10 cellular contexts compared by ENCODE assay signal in the genomic region with DNA sequence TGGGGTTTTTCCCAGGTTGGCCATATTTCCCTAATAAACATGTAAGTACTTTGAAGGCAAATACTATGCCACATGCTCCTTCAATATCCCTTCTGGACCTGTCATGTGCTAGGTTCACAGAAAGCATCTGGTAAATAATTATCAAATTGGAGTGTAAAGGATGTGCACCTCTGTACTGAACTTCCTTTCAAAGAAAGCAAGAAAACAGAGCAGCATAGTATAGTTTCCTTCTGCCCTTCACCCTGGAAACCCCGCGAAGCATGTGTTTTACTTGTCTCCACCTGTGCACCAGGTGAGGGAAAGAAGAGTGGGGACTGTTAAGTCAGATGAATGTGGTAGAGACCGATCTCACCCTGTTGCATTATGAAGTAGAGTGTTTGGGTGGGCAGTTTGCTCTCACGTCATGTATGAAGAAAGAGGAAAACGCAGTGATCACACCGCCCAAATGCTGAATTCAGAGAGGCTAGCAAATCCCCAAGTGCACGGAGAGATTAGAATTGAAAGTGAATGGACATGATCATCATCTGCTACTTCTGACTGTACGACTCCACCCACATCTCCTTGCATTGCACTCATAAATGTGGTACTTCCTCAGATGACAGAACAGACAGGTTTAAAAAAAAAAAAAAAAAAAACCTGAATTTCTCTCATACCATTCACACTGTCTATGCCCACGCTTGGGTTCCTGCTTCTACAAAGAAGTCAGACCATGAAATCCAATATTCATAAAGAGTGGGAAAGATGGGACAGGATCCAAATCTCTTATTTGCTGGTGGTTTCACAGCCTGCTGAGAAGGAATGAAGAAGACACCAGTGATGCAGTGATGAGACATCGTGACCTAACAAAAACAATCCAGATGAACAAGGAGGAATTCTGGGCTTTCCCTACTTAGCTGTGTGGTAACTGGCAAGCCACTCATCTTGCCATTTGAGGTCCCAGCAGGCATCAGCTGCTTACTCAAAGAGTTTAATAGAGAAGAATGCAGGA.
DNase-seq lines count a peak whose midpoint lies in the region; ATAC-seq and TF ChIP-seq lines count a peak whose summit lies in the region.
"Had no signal": no experiment of that assay in that cellular context is flagged by ENCODE, and none has a peak within 500 bp of the region (broad histone marks: within the 10 kb centered on the region; RNA-seq: fewer than 3 reads in every experiment).

No MANE protein-coding gene starts in this region.

- H3K4me3 Mint-ChIP-seq in activated T-cell treated with anti-CD3 and anti-CD28 coated beads, Interleukin-2, amount 50 U/mL, for 4 hours = no peak overlapping the region
- peak overlapping the region; percentile 55 for H3K4me3 Mint-ChIP-seq in activated CD8-positive, alpha-beta T cell treated with anti-CD3 and anti-CD28 coated beads for 36 hours
- peak overlapping the region; percentile 58 for H3K4me3 Mint-ChIP-seq in stimulated activated naive CD8-positive, alpha-beta T cell treated with anti-CD3 and anti-CD28 coated beads, Interleukin-15, Interleukin-2, amounts not matched to agents 100 ng/mL and 50 ng/mL, for 24 hours
- H3K4me3 Mint-ChIP-seq: endodermal cell had no signal

- H3K36me3 Mint-ChIP-seq in activated T-cell treated with anti-CD3 and anti-CD28 coated beads, Interleukin-2, amount 50 U/mL, for 4 hours (ENCODE audit: insufficient read depth) = no peaks in the 10 kb centered on the region
- H3K36me3 Mint-ChIP-seq in activated CD8-positive, alpha-beta T cell treated with anti-CD3 and anti-CD28 coated beads for 36 hours (ENCODE audit: low read depth) = no peaks in the 10 kb centered on the region
- no peaks in the 10 kb centered on the region for H3K36me3 Mint-ChIP-seq in stimulated activated naive CD8-positive, alpha-beta T cell treated with anti-CD3 and anti-CD28 coated beads, Interleukin-15, Interleukin-2, amounts not matched to agents 100 ng/mL and 50 ng/mL, for 24 hours (ENCODE audit: low read depth)

- no peak for TF ChIP-seq CTCF in activated CD8-positive, alpha-beta T cell treated with anti-CD3 and anti-CD28 coated beads for 36 hours (IDR thresholded peaks at IDR 0.05)

- peaks cover 4% of the 10 kb centered on the region for H3K4me1 Mint-ChIP-seq in activated T-cell treated with anti-CD3 and anti-CD28 coated beads, Interleukin-2, amount 50 U/mL, for 4 hours (ENCODE audit: low read depth)
- peaks cover 12% of the 10 kb centered on the region for H3K4me1 Mint-ChIP-seq in activated CD8-positive, alpha-beta T cell treated with anti-CD3 and anti-CD28 coated beads for 36 hours (ENCODE audit: low read depth)
- peaks cover 14% of the 10 kb centered on the region for H3K4me1 Mint-ChIP-seq in stimulated activated naive CD8-positive, alpha-beta T cell treated with anti-CD3 and anti-CD28 coated beads, Interleukin-15, Interleukin-2, amounts not matched to agents 100 ng/mL and 50 ng/mL, for 24 hours (ENCODE audit: low read depth)
- H3K4me1 Mint-ChIP-seq: endodermal cell had no signal

- CTCF ChIA-PET in activated CD8-positive, alpha-beta T cell treated with anti-CD3 and anti-CD28 coated beads for 36 hours (lab: Charles Lee) = no interaction called here

- H3K9me3 Mint-ChIP-seq in activated T-cell treated with anti-CD3 and anti-CD28 coated beads, Interleukin-2, amount 50 U/mL, for 4 hours = no peaks in the 10 kb centered on the region
- no peaks in the 10 kb centered on the region for H3K9me3 Mint-ChIP-seq in activated CD8-positive, alpha-beta T cell treated with anti-CD3 and anti-CD28 coated beads for 36 hours
- no peaks in the 10 kb centered on the region for H3K9me3 Mint-ChIP-seq in stimulated activated naive CD8-positive, alpha-beta T cell treated with anti-CD3 and anti-CD28 coated beads, Interleukin-15, Interleukin-2, amounts not matched to agents 100 ng/mL and 50 ng/mL, for 24 hours
- H3K9me3 Mint-ChIP-seq: endodermal cell had no signal

- no peak overlapping the region for H3K27ac Mint-ChIP-seq in activated CD8-positive, alpha-beta T cell treated with anti-CD3 and anti-CD28 coated beads for 36 hours
- no peak overlapping the region for H3K27ac Mint-ChIP-seq in stimulated activated naive CD8-positive, alpha-beta T cell treated with anti-CD3 and anti-CD28 coated beads, Interleukin-15, Interleukin-2, amounts not matched to agents 100 ng/mL and 50 ng/mL, for 24 hours
- H3K27ac Mint-ChIP-seq: endodermal cell had no signal

- H3K27me3 Mint-ChIP-seq in activated T-cell treated with anti-CD3 and anti-CD28 coated beads, Interleukin-2, amount 50 U/mL, for 4 hours (ENCODE audit: low read depth) = peaks cover 5% of the 10 kb centered on the region
- no peaks in the 10 kb centered on the region for H3K27me3 Mint-ChIP-seq in activated CD8-positive, alpha-beta T cell treated with anti-CD3 and anti-CD28 coated beads for 36 hours
- no peaks in the 10 kb centered on the region for H3K27me3 Mint-ChIP-seq in stimulated activated naive CD8-positive, alpha-beta T cell treated with anti-CD3 and anti-CD28 coated beads, Interleukin-15, Interleukin-2, amounts not matched to agents 100 ng/mL and 50 ng/mL, for 24 hours

- no peak for DNase-seq in activated T-cell treated with anti-CD3 and anti-CD28 coated beads, Interleukin-2, amount 50 U/mL, for 4 hours
- DNase-seq in activated T-cell treated with anti-CD3 and anti-CD28 coated beads for 4 hours (no peak), NCI-H2196 (lab: John Stamatoyannopoulos, UW; ENCODE audit: unreplicated experiment) (no peak), NCI-H187 (lab: John Stamatoyannopoulos, UW) (no peak), Right ventricle myocardium inferior (ENCODE audit: missing footprints) (no peak)
- peak; percentile 25 for DNase-seq in activated CD8-positive, alpha-beta T cell treated with anti-CD3 and anti-CD28 coated beads for 36 hours
- DNase-seq: endodermal cell, left cardiac atrium had no signal

- ATAC-seq in activated T-cell treated with anti-CD3 and anti-CD28 coated beads, Interleukin-2, amount 50 U/mL, for 4 hours = peak; percentile 73 to 86
- ATAC-seq in HG03378 (IDR thresholded peaks at IDR 0.05; ENCODE audit: unreplicated experiment) (peak; percentile 48), Right ventricle myocardium inferior (no peak)
- peak; percentile 93 for ATAC-seq in activated CD8-positive, alpha-beta T cell treated with anti-CD3 and anti-CD28 coated beads for 36 hours
- ATAC-seq: left cardiac atrium had no signal

- POLR2A ChIA-PET in activated CD8-positive, alpha-beta T cell treated with anti-CD3 and anti-CD28 coated beads for 36 hours (lab: Charles Lee) = no interaction called here

- intact Hi-C loops in activated CD8-positive, alpha-beta T cell treated with anti-CD3 and anti-CD28 coated beads for 36 hours (cut with micrococcal nuclease) = no loop called here
- intact Hi-C loops in Right ventricle myocardium inferior (cut with DNase I) = loop anchor here (5.0 kb wide), 2 partner anchors 48 to 442 kb away; no protein-coding TSS in a partner anchor
